7 cellular contexts compared by ENCODE assay signal in genomic region chr1:206203364-206204158, GRCh38. TPM values are rescaled to one million over a fixed set of nuclear protein-coding genes. Genes with fewer than 3 reads are reported as not detected.
DNase-seq lines count a peak whose midpoint lies in the region; ATAC-seq, FAIRE-seq and TF ChIP-seq lines count a peak whose summit lies in the region.
"Not testable (repeated sequence)": the region's sequence is repeated elsewhere in the genome, so short reads cannot be mapped to it uniquely, and the experiment has no call there.

TSS of gene SRGAP2 (plus strand) at chr1:206203541. CDS start at chr1:206205971, 2,430 bp downstream.

- not testable (repeated sequence) for FAIRE-seq in keratinocyte (lab: Jason Lieb, UNC)

- not testable (repeated sequence) for H3K79me2 ChIP-seq in keratinocyte (ENCODE audit: control insufficient read depth, insufficient read depth, low read length)

- H3K4me2 ChIP-seq in keratinocyte (ENCODE audit: control insufficient read depth, extremely low read depth, insufficient read depth, low read depth, low read length), result not testable (repeated sequence)

- not testable (repeated sequence) for H3K27me3 ChIP-seq in keratinocyte (ENCODE audit: control insufficient read depth, extremely low read depth, insufficient read depth, low read length)

- not testable (repeated sequence) for H2AFZ ChIP-seq in keratinocyte (ENCODE audit: control insufficient read depth, low read length)

- ATAC-seq in GM19328 (IDR thresholded peaks at IDR 0.05; ENCODE audit: unreplicated experiment), result peak; percentile 0
- peak; percentile 4 for ATAC-seq in HG03521 (IDR thresholded peaks at IDR 0.05; ENCODE audit: unreplicated experiment)

- dilution Hi-C loops in keratinocyte (cut with MboI; ENCODE audit: extremely low pct_ligation_motif_present, low sequenced_read_pairs), result not testable (repeated sequence)

- peak; percentile 5 for DNase-seq in NCI-H82 treated with DMSO at 0.1 percent for 48 hours (lab: John Stamatoyannopoulos, UW; ENCODE audit: unreplicated experiment)
- peak; percentile 5 to 29 for DNase-seq in activated CD4-positive, alpha-beta T cell treated with anti-CD3 and anti-CD28 coated beads, Interleukin-2, amount 50 U/mL, for 24 hours (ENCODE audit: low read depth in 1 of 2, low spot score in 1 of 2)
- DNase-seq in keratinocyte (ENCODE audit: low read depth, low spot score), result peak; percentile 4
- peak; percentile 15 for DNase-seq in skeletal muscle cell (ENCODE audit: low read depth)

- peak within 1 kb of the TSS; percentile 19 for H3K27ac ChIP-seq in cingulate gyrus (ENCODE audit: low read depth, low read length)
- H3K27ac ChIP-seq in keratinocyte (ENCODE audit: control insufficient read depth, insufficient read depth, low read length), result not testable (repeated sequence)

- H3K9me3 ChIP-seq in keratinocyte (ENCODE audit: control insufficient read depth, low read depth, low read length), result not testable (repeated sequence)

- H3K4me3 ChIP-seq in keratinocyte (ENCODE audit: control insufficient read depth in 2 of 3, extremely low read depth in 1 of 3, insufficient read depth in 2 of 3, low read depth in 1 of 3, low read length in 3 of 3) (peak within 1 kb of the TSS; percentile 29 to 43 (median 43)), skeletal muscle cell (ENCODE audit: low read depth, low read length) (peak within 1 kb of the TSS; percentile 48)

- not testable (repeated sequence) for H3K9me1 ChIP-seq in keratinocyte (ENCODE audit: control insufficient read depth, extremely low read depth, insufficient read depth, low read length)

- not testable (repeated sequence) for H3K36me3 ChIP-seq in keratinocyte (ENCODE audit: control insufficient read depth in 2 of 2, extremely low read depth in 1 of 2, insufficient read depth in 2 of 2, low read length in 2 of 2)

- H3K4me1 ChIP-seq in keratinocyte (ENCODE audit: control insufficient read depth, extremely low read depth, insufficient read depth, low read length), result not testable (repeated sequence)

- H4K20me1 ChIP-seq in keratinocyte (ENCODE audit: control insufficient read depth, extremely low read depth, insufficient read depth, low read length), result not testable (repeated sequence)

- H3K9ac ChIP-seq in keratinocyte (ENCODE audit: control insufficient read depth, extremely low read depth, insufficient read depth, low read length), result peak within 1 kb of the TSS; percentile 44

- TF ChIP-seq CTCF in keratinocyte (optimal IDR thresholded peaks at IDR 0.05 in 1 of 3, IDR thresholded peaks at IDR 0.05 in 1 of 3, conservative IDR thresholded peaks at IDR 0.05 in 1 of 3; ENCODE audit: extremely low read depth in 1 of 3, insufficient read depth in 2 of 3, low read length in 3 of 3), result not testable (repeated sequence)

RNA-seq across cellular contexts. Expression of gene SRGAP2, which starts in this region (rescaled TPM):
- polyA plus RNA-seq in keratinocyte, result 11.2 to 12.7 TPM (median 12.5 TPM) in 3 replicates
- polyA plus RNA-seq in keratinocyte (2011; ENCODE audit: low read depth), result 24.3 TPM
- polyA plus RNA-seq in keratinocyte (2011; cell fraction: cytosol; rRNA removed), result 11.3 and 15.6 TPM in 2 replicates
- polyA plus RNA-seq in keratinocyte (2011; cell fraction: nucleus; rRNA removed), result 52.6 and 64.3 TPM in 2 replicates
- 17.6 and 27.9 TPM in 2 replicates for polyA plus RNA-seq in keratinocyte (2012; ENCODE audit: low replicate concordance)
- polyA minus RNA-seq in keratinocyte, result 23.3 to 42.4 TPM (median 42.3 TPM) in 3 replicates
- polyA minus RNA-seq in keratinocyte (2011; cell fraction: cytosol; rRNA and poly(A)+ RNA removed), result 35.5 TPM
- polyA minus RNA-seq in keratinocyte (2011; cell fraction: nucleus; rRNA and poly(A)+ RNA removed), result 61.7 and 82.5 TPM in 2 replicates
